26 cellular contexts compared by ENCODE assay signal in the genomic region with DNA sequence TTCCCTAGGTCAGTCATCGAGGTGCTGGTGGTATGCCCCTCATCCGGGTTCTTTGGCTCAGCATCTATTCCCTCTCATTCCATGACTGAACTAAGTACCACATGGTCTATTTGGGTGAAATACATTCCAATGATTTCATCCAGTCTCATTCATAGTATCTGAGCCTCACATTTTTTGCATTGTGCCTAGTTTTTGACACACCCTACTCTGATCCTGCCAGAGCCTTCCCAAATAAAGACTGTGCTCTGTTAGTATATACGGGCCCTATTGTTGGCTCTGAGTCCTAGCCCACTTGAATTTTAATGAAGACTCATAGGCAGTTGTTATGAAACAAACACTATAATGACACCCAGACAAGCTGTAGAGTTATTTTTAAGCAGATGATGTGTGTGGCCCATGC.
"Had no signal": no experiment of that assay in that cellular context is flagged by ENCODE, and none has a peak within 500 bp of the region (broad histone marks: within the 10 kb centered on the region; RNA-seq: fewer than 3 reads in every experiment).

No MANE protein-coding gene starts in this region.

- H3K9ac ChIP-seq: KMS-11 had no signal

- ATAC-seq: activated CD8-positive, alpha-beta memory T cell treated with anti-CD3 and anti-CD28 coated beads, Interleukin-2, amount 10 ng/mL, durations not matched to agents 7 days and 5 days; Panc1; T-cell had no signal

- DNase-seq: activated B cell treated with CpG ODN at 0.5 μM for 24 hours; activated CD4-positive, alpha-beta T cell treated with anti-CD3 and anti-CD28 coated beads for 1 hour; activated CD4-positive, alpha-beta T cell treated with anti-CD3 and anti-CD28 coated beads, Interleukin-2, amount 10 ng/mL, durations not matched to agents 24 days and 14 days; activated CD4-positive, alpha-beta T cell treated with anti-CD3 and anti-CD28 coated beads, Interleukin-2, amount 50 U/mL, for 48 hours; activated CD8-positive, alpha-beta memory T cell treated with anti-CD3 and anti-CD28 coated beads, Interleukin-2, amount 10 ng/mL, durations not matched to agents 7 days and 5 days; activated effector memory CD4-positive, alpha-beta T cell treated with Interleukin-2 at 50 U/mL for 16 hours; activated naive CD4-positive, alpha-beta T cell; activated T-cell treated with anti-CD3 and anti-CD28 coated beads, Interleukin-2, amount 50 U/mL, for 24 hours; amygdala; cerebellar nuclear complex; MV-4-11; NCI-H1092 treated with DMSO at 0.1 percent for 48 hours; NCI-H1436; NCI-H1694 treated with DMSO at 0.1 percent for 48 hours; NCI-H2029 treated with DMSO at 0.1 percent for 48 hours; NCI-H345; NCI-H510A; NCI-H69; NK-92 treated with Interleukin-12 subunit alpha and Interleukin-12 subunit beta, amount 100 ng/mL, for 24 hours; OCI-M1; SHP77 treated with DMSO at 0.1 percent for 48 hours; T-cell; T-helper 2 cell; T1000 had no signal
